8 cellular contexts compared by ENCODE assay signal in the genomic region with DNA sequence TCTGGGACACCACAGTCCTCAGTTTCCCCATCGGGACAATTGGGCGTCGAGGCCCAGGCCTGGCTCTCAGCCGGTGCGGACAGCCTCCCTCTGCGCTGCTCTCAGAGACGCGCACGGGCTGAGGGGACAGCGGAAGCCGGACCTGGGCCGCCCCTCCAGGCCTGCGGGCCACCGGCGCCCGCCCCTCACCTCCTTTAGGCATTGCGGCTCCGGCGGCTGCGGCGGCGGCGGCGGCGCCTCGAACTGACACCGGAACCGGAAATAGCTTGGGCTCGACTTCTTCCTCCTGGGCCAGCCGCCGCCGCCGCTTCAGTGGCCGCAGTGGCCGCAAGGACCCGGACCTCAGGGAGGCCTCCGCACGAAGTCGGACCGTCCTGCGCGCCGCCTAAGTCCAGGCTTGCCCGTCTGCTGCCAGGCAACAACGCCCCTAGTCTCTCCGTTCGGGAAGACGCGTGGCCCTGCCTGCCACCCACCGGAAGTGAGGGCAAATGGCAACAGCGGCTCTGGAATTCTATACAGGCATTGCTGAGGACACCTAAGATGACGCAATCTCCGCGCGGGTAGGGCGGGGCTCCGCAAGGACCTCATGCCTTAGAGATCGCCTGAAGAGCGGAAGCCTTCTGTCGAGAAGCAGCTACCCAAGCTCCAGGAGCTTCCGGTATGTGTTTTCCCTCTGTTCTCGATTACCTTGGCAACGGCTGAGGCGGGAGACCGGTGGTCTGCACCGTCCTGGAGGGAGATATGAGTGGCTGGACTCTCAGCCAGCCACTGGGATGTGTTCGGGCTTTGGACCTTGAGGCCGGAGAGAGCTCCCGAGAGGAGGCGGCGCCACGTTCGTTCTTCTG. TPM values are rescaled to one million over a fixed set of nuclear protein-coding genes. Genes with fewer than 3 reads are reported as not detected.
DNase-seq lines count a peak whose midpoint lies in the region; ATAC-seq and TF ChIP-seq lines count a peak whose summit lies in the region.

A gene (plus strand): TSS at position 623 of the 845 bp plus-strand sequence. CDS start 2,124 bp downstream, outside the sequence.
A gene with protein sequence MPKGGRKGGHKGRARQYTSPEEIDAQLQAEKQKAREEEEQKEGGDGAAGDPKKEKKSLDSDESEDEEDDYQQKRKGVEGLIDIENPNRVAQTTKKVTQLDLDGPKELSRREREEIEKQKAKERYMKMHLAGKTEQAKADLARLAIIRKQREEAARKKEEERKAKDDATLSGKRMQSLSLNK (minus strand): TSS at position 251 of the 845 bp plus-strand sequence. CDS start 49 bp downstream, at position 202.

- peak; percentile 74 for ATAC-seq in GM21381 (IDR thresholded peaks at IDR 0.05; ENCODE audit: unreplicated experiment)

- H3K27me3 ChIP-seq in NT2/D1 (ENCODE audit: insufficient read depth, insufficient read length) (no peaks in the 10 kb centered on the region), endodermal cell (ENCODE audit: control insufficient read depth, insufficient read depth, low read length, poor library complexity, severe bottlenecking) (no peaks in the 10 kb centered on the region)

- H3K4me3 ChIP-seq in NT2/D1 (ENCODE audit: insufficient read length, low read depth), result peak within 1 kb of the TSS; percentile 98
- peak within 1 kb of the TSS; percentile 96 for H3K4me3 ChIP-seq in endodermal cell (ENCODE audit: low read length)
- H3K4me3 ChIP-seq in mesodermal cell (ENCODE audit: extremely low read depth, insufficient read depth, low read length, poor library complexity, severe bottlenecking), result peak within 1 kb of the TSS; percentile 91

- TF ChIP-seq CTCF in endodermal cell (conservative IDR thresholded peaks at IDR 0.05), result no peak

- H3K27ac ChIP-seq in endodermal cell (ENCODE audit: low read depth, low read length) (peak within 1 kb of the TSS; percentile 99), mesodermal cell (ENCODE audit: low read depth, low read length, severe bottlenecking) (peak within 1 kb of the TSS; percentile 100)

- H3K9me3 Mint-ChIP-seq in endodermal cell, result no peaks in the 10 kb centered on the region

- H3K9me3 ChIP-seq in NT2/D1 (ENCODE audit: insufficient read depth, low read length) (no peaks in the 10 kb centered on the region), endodermal cell (ENCODE audit: control insufficient read depth, low read length) (no peaks in the 10 kb centered on the region), mesodermal cell (ENCODE audit: control insufficient read depth, low read length) (no peaks in the 10 kb centered on the region)

- H3K9ac ChIP-seq in NT2/D1 (ENCODE audit: insufficient read length, low read depth) (peak within 1 kb of the TSS; percentile 97), endodermal cell (ENCODE audit: extremely low read depth, low read length, poor library complexity, severe bottlenecking) (peak within 1 kb of the TSS; percentile 90)

- H3K36me3 Mint-ChIP-seq in endodermal cell (ENCODE audit: low read depth), result peaks cover 42% of the 10 kb centered on the region

- H3K27ac Mint-ChIP-seq in endodermal cell, result peak within 1 kb of the TSS; percentile 98

- WGBS in endodermal cell (ENCODE audit: insufficient coverage in 1 of 2, insufficient read length in 1 of 2), 2 experiments, result 0% methylated on average over 30 to 73 of the region's 73 CpGs
- WGBS in mesodermal cell (ENCODE audit: insufficient coverage in 2 of 2), 2 experiments, result 0% methylated on average over 53 to 68 of the region's 73 CpGs

- peaks cover 4% of the 10 kb centered on the region for H3K4me1 ChIP-seq in NT2/D1 (ENCODE audit: insufficient read depth, insufficient read length)
- peaks cover 8% of the 10 kb centered on the region for H3K4me1 ChIP-seq in endodermal cell (ENCODE audit: control insufficient read depth, insufficient read depth, low read length)
- peaks cover 10% of the 10 kb centered on the region for H3K4me1 ChIP-seq in mesodermal cell (ENCODE audit: control insufficient read depth, insufficient read depth, low read length, poor library complexity, severe bottlenecking)

- H3K4me1 Mint-ChIP-seq in endodermal cell, result peaks cover 21% of the 10 kb centered on the region

- peak within 1 kb of the TSS; percentile 97 for H3K4me3 Mint-ChIP-seq in endodermal cell

- H3K36me3 ChIP-seq in NT2/D1 (ENCODE audit: insufficient read depth, insufficient read length, low read length) (peaks cover 60% of the 10 kb centered on the region), endodermal cell (ENCODE audit: control insufficient read depth, insufficient read depth, low read length) (peaks cover 43% of the 10 kb centered on the region), mesodermal cell (ENCODE audit: control insufficient read depth, insufficient read depth, low read length) (peaks cover 60% of the 10 kb centered on the region)

- DNase-seq in COR-L47 (lab: John Stamatoyannopoulos, UW), result peak; percentile 92
- peak in 75 of 76 experiments; percentile 54 to 97 (median 89) for DNase-seq in HUDEP-2 (lab: John Stamatoyannopoulos, UW; ENCODE audit: unreplicated experiment in 76 of 76)
- DNase-seq in NT2/D1 (ENCODE audit: low read depth, low spot score), result peak; percentile 91
- DNase-seq in activated CD8-positive, alpha-beta memory T cell treated with anti-CD3 and anti-CD28 coated beads, Interleukin-2, amount 50 U/mL, for 1 hour (ENCODE audit: extremely low read depth), result peak; percentile 86
- peak; percentile 97 for DNase-seq in endodermal cell
- DNase-seq in stimulated activated CD8-positive, alpha-beta memory T cell treated with anti-CD3 and anti-CD28 coated beads, Interleukin-15, amount 100 ng/mL, for 4 hours (ENCODE audit: low read depth in 2 of 2), result peak; percentile 90 to 91

- H3K27me3 Mint-ChIP-seq in endodermal cell (ENCODE audit: insufficient read depth), result no peaks in the 10 kb centered on the region

RNA-seq across cellular contexts. Expression of the first gene that starts in this region (rescaled TPM):
- 100 to 1,000 TPM; 102 to 117 TPM for total RNA-seq in endodermal cell
- 89.0 TPM for polyA plus RNA-seq in endodermal cell (2013, experiment 1 of 2)
- polyA plus RNA-seq in endodermal cell (2013, experiment 2 of 2), result 90.0 TPM
- 103 TPM for polyA plus RNA-seq in mesodermal cell (2013, experiment 1 of 2)
- polyA plus RNA-seq in mesodermal cell (2013, experiment 2 of 2), result 113 TPM

RNA-seq across cellular contexts. Expression of the second gene that starts in this region (rescaled TPM):
- total RNA-seq in endodermal cell, result 100 to 1,000 TPM; 147 to 165 TPM
- 130 TPM for polyA plus RNA-seq in endodermal cell (2013, experiment 1 of 2)
- polyA plus RNA-seq in endodermal cell (2013, experiment 2 of 2), result 130 TPM
- polyA plus RNA-seq in mesodermal cell (2013, experiment 1 of 2), result 125 TPM
- 126 TPM for polyA plus RNA-seq in mesodermal cell (2013, experiment 2 of 2)

Comparison
In these comparisons a context has a peak if more than half of its experiments do, and no peak if none do; other contexts are left out.
1. Peak in every context shown above with its lines: DNase-seq, ATAC-seq, H3K4me3 ChIP-seq and H3K27ac ChIP-seq.